15 cellular contexts compared by ENCODE assay signal in genomic region chr3:8095724-8096123, GRCh38.
DNase-seq lines count a peak whose midpoint lies in the region; ATAC-seq, FAIRE-seq and TF ChIP-seq lines count a peak whose summit lies in the region.
"Had no signal": no experiment of that assay in that cellular context is flagged by ENCODE, and none has a peak within 500 bp of the region (broad histone marks: within the 10 kb centered on the region; RNA-seq: fewer than 3 reads in every experiment).

No MANE protein-coding gene starts in this region.

- H3K18ac ChIP-seq in H9 (ENCODE audit: insufficient read length, low read depth, low read length), result no peak overlapping the region

- no peak overlapping the region for H3K23ac ChIP-seq in H9 (ENCODE audit: insufficient read length, low read depth, low read length)

- no peak overlapping the region for H3K4me2 ChIP-seq in A549
- H3K4me2 ChIP-seq in H9 (ENCODE audit: insufficient read depth, insufficient read length, low read length), result no peak overlapping the region

- no peak overlapping the region for H2BK120ac ChIP-seq in H9 (ENCODE audit: low read depth, low read length, poor library complexity, severe bottlenecking)

- no peak overlapping the region for H2AK5ac ChIP-seq in H9 (ENCODE audit: insufficient read length, low read length)

- no peaks in the 10 kb centered on the region for H3K4me1 ChIP-seq in A549
- H3K4me1 ChIP-seq in H9 (ENCODE audit: insufficient read depth, low read length), result no peaks in the 10 kb centered on the region; the same call in 1 of the 2 replicates
- H3K4me1 ChIP-seq: upper lobe of left lung had no signal

- no peak overlapping the region for H3T11ph ChIP-seq in H9 (ENCODE audit: low read length)

- FAIRE-seq in A549 (lab: Jason Lieb, UNC), result no peak
- FAIRE-seq: islet of Langerhans had no signal

- H3K4me3 Mint-ChIP-seq in H9 (no peak overlapping the region), T-helper 17 cell (no peak overlapping the region), T-cell (no peak overlapping the region)

- no peak overlapping the region for H3K4me3 ChIP-seq in A549
- H3K4me3 ChIP-seq: SK-N-MC, upper lobe of left lung had no signal

- H3K36me3 Mint-ChIP-seq in H9 (ENCODE audit: insufficient read depth in 1 of 3, low read depth in 3 of 3) (no peaks in the 10 kb centered on the region), T-helper 17 cell (ENCODE audit: low read depth) (no peaks in the 10 kb centered on the region), T-cell (no peaks in the 10 kb centered on the region)

- no peaks in the 10 kb centered on the region for H4K20me1 ChIP-seq in H9 (ENCODE audit: control insufficient read depth, insufficient read depth, insufficient read length)

- peaks cover 12 to 14% of the 10 kb centered on the region in 2 experiments for H3K4me1 Mint-ChIP-seq in H9
- peaks cover 5% of the 10 kb centered on the region for H3K4me1 Mint-ChIP-seq in T-helper 17 cell
- H3K4me1 Mint-ChIP-seq in T-cell, result peaks cover 0 to 6% (median 0%) of the 10 kb centered on the region in 3 donors

- no peaks in the 10 kb centered on the region for H3K27me3 Mint-ChIP-seq in H9 (ENCODE audit: low read depth)
- H3K27me3 Mint-ChIP-seq in T-helper 17 cell, result no peaks in the 10 kb centered on the region
- H3K27me3 Mint-ChIP-seq in T-cell, result no peaks in the 10 kb centered on the region

- no peak overlapping the region for H4K5ac ChIP-seq in H9 (ENCODE audit: insufficient read length, low read depth, low read length)

- no peak overlapping the region for H2BK5ac ChIP-seq in H9 (ENCODE audit: insufficient read length, low read length)

- H3K23me2 ChIP-seq in H9 (ENCODE audit: insufficient read length, low read depth, low read length, poor library complexity, severe bottlenecking), result no peaks in the 10 kb centered on the region

- no peaks in the 10 kb centered on the region for H3K9me3 ChIP-seq in A549
- H3K9me3 ChIP-seq in H9 (ENCODE audit: control insufficient read depth, low read depth, low read length), result no peaks in the 10 kb centered on the region
- no peaks in the 10 kb centered on the region for H3K9me3 ChIP-seq in T-helper 17 cell (ENCODE audit: control insufficient read depth, low read length, poor library complexity, severe bottlenecking)
- H3K9me3 ChIP-seq: upper lobe of left lung had no signal

- H3K79me1 ChIP-seq in H9 (ENCODE audit: insufficient read depth, low read depth, low read length, poor library complexity, severe bottlenecking), result no peaks in the 10 kb centered on the region

- ATAC-seq in A549 (peak; percentile 70 to 87; a peak in 5 of 6 replicates), T-helper 17 cell (no peak), T-cell (replicated peaks in 1 of 4) (no peak)
- ATAC-seq: activated CD4-positive, CD25-positive, alpha-beta regulatory T cell treated with anti-CD3 and anti-CD28 coated beads, Interleukin-2, amount 50 U/mL, for 24 hours had no signal

- H3K27ac Mint-ChIP-seq in H9 (peak overlapping the region in 1 of 3 experiments; percentile 4; a peak in 1 of 7 replicates), T-helper 17 cell (peak overlapping the region; percentile 82), T-cell (no peak overlapping the region)

- H2BK12ac ChIP-seq in H9 (ENCODE audit: insufficient read length, low read depth, low read length), result no peak overlapping the region

- 15% methylated on average over 5 of the region's 5 CpGs for WGBS in A549 (ENCODE audit: missing lambda C conversion rate)
- WGBS in H9 (ENCODE audit: extremely low coverage, insufficient read length, low lambda C conversion rate), result no CpG with 5 or more reads among the region's 5 CpGs

- H3K27ac ChIP-seq in A549 (no peak overlapping the region), H9 (ENCODE audit: insufficient read length, low read depth, low read length) (no peak overlapping the region)
- H3K27ac ChIP-seq: SK-N-MC, upper lobe of left lung had no signal

- POLR2A ChIA-PET in A549 (lab: Yijun Ruan, JAX) (no interaction called here), T-cell (lab: Charles Lee) (no interaction called here)

- H3K9me3 Mint-ChIP-seq in H9 (no peaks in the 10 kb centered on the region), T-cell (no peaks in the 10 kb centered on the region)

- CTCF ChIA-PET in A549 (lab: Yijun Ruan, JAX) (interaction anchor here (0.6 to 1.7 kb wide), 5 partner anchors 10 to 110 kb away, joined by 3 to 6 read pairs (median 4); no protein-coding TSS in a partner anchor), T-cell (lab: Charles Lee) (no interaction called here)

- peak overlapping the region; percentile 71 for H2AFZ ChIP-seq in H9 (ENCODE audit: low read length)

- TF ChIP-seq CTCF in A549 (IDR thresholded peaks at IDR 0.05) (no peak; the same call in 2 of the 3 replicates), H9 (conservative IDR thresholded peaks at IDR 0.05) (peak; percentile 51; the same call in 2 of the 3 replicates)

- no peaks in the 10 kb centered on the region for H3K79me2 ChIP-seq in H9 (ENCODE audit: insufficient read depth, low read length)

- no peak overlapping the region for H4K91ac ChIP-seq in H9 (ENCODE audit: insufficient read length, low read depth, low read length)

- TF ChIP-seq RAD21 in A549 (conservative IDR thresholded peaks at IDR 0.05 in 1 of 2, IDR thresholded peaks at IDR 0.05 in 1 of 2), result peak in 1 of 2 experiments; percentile 13; a peak in 1 of 5 replicates

- H3K4ac ChIP-seq in H9 (ENCODE audit: low read depth, low read length), result no peak overlapping the region

- H3K27me3 ChIP-seq in H9 (ENCODE audit: insufficient read depth, low read length), result no peaks in the 10 kb centered on the region
- H3K27me3 ChIP-seq: upper lobe of left lung had no signal

- TF ChIP-seq POLR2A in A549 (IDR thresholded peaks at IDR 0.05; ENCODE audit: low read length), result no peak

- H3K9ac ChIP-seq in H9 (ENCODE audit: extremely low read depth, insufficient read length, low read length), result no peak overlapping the region

- no peak for TF ChIP-seq EP300 in A549 (IDR thresholded peaks at IDR 0.05)

- H4K8ac ChIP-seq in H9 (replicated peaks; ENCODE audit: insufficient read length, low read depth, low read length), result no peak overlapping the region

- no peak overlapping the region for H3K56ac ChIP-seq in H9 (ENCODE audit: insufficient read length, low read depth, low read length)

- H2BK15ac ChIP-seq in H9 (ENCODE audit: low read depth, low read length), result no peak overlapping the region

- H3K14ac ChIP-seq in H9 (ENCODE audit: insufficient read depth, low read length), result no peak overlapping the region; the same call in 1 of the 2 replicates

- peak; percentile 6 to 30 for DNase-seq in A549 (ENCODE audit: low read depth in 1 of 2, low spot score in 1 of 2)
- DNase-seq in H9, result peak; percentile 81
- no peak for DNase-seq in T-helper 17 cell
- peak; percentile 55 for DNase-seq in iPS-NIHi11 (ENCODE audit: low spot score)
- no peak for DNase-seq in NCI-H1930 (lab: John Stamatoyannopoulos, UW)
- no peak for DNase-seq in stimulated activated CD4-positive, alpha-beta T cell treated with anti-CD3 and anti-CD28 coated beads, Interleukin-4, amount 100 ng/mL, for 1 hour
- no peak for DNase-seq in stimulated activated CD8-positive, alpha-beta memory T cell treated with anti-CD3 and anti-CD28 coated beads, Interleukin-4, amount 100 ng/mL, for 48 hours
- DNase-seq in T-cell, result no peak
- DNase-seq: NCI-H187; NK-92 treated with Interleukin-12 subunit alpha and Interleukin-12 subunit beta, amount 100 ng/mL, for 24 hours; stimulated activated CD4-positive, alpha-beta T cell treated with anti-CD3 and anti-CD28 coated beads, Interleukin-1b, Interleukin-23, amount 100 ng/mL, for 48 hours; upper lobe of left lung had no signal

- no peak overlapping the region for H2BK20ac ChIP-seq in H9 (ENCODE audit: low read depth, low read length, poor library complexity, severe bottlenecking)

TF ChIP-seq in A549, 52 proteins besides CTCF, POLR2A, EP300 and RAD21:
- TF ChIP-seq HOXA7 (CRISPR knock-in tag; IDR thresholded peaks at IDR 0.05), result no peak
- no peak for TF ChIP-seq SMC3 (IDR thresholded peaks at IDR 0.05)
- no peak for TF ChIP-seq MAX (IDR thresholded peaks at IDR 0.05)
- no peak for TF ChIP-seq POLR2AphosphoS2 (conservative IDR thresholded peaks at IDR 0.05; ENCODE audit: low read length)
- no peak for TF ChIP-seq FOSB (CRISPR knock-in tag; IDR thresholded peaks at IDR 0.05)
- TF ChIP-seq MAFK (IDR thresholded peaks at IDR 0.05; ENCODE audit: partially characterized antibody), result no peak
- no peak for TF ChIP-seq CBX2 (IDR thresholded peaks at IDR 0.05; ENCODE audit: borderline replicate concordance, low read depth)
- no peak for TF ChIP-seq RNF2 (IDR thresholded peaks at IDR 0.05; ENCODE audit: borderline replicate concordance, low read depth)
- no peak for TF ChIP-seq TP53 (CRISPR knock-in tag; IDR thresholded peaks at IDR 0.05)
- no peak for TF ChIP-seq MAZ (IDR thresholded peaks at IDR 0.05; ENCODE audit: borderline replicate concordance, low read depth, low read length)
- TF ChIP-seq, protein P1, sequence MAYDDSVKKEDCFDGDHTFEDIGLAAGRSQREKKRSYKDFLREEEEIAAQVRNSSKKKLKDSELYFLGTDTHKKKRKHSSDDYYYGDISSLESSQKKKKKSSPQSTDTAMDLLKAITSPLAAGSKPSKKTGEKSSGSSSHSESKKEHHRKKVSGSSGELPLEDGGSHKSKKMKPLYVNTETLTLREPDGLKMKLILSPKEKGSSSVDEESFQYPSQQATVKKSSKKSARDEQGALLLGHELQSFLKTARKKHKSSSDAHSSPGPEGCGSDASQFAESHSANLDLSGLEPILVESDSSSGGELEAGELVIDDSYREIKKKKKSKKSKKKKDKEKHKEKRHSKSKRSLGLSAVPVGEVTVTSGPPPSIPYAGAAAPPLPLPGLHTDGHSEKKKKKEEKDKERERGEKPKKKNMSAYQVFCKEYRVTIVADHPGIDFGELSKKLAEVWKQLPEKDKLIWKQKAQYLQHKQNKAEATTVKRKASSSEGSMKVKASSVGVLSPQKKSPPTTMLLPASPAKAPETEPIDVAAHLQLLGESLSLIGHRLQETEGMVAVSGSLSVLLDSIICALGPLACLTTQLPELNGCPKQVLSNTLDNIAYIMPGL (CRISPR knock-in tag; IDR thresholded peaks at IDR 0.05; ENCODE audit: borderline replicate concordance), result no peak
- TF ChIP-seq BHLHE40 (IDR thresholded peaks at IDR 0.05; ENCODE audit: low read depth, low read length), result no peak
- TF ChIP-seq RARB (CRISPR knock-in tag; IDR thresholded peaks at IDR 0.05), result no peak

Comparison
In these comparisons a context has a peak if more than half of its experiments do, and no peak if none do; other contexts are left out.
1. ATAC-seq: peak in A549 (2 of 2); none in T-helper 17 cell (single experiment) and T-cell (0 of 4).
2. DNase-seq: peak in A549 (2 of 2), H9 (single experiment) and iPS-NIHi11 (single experiment); none in T-helper 17 cell (0 of 3), NCI-H1930 (0 of 2), stimulated activated CD4-positive, alpha-beta T cell treated with anti-CD3 and anti-CD28 coated beads, Interleukin-4, amount 100 ng/mL, for 1 hour (single experiment), stimulated activated CD8-positive, alpha-beta memory T cell treated with anti-CD3 and anti-CD28 coated beads, Interleukin-4, amount 100 ng/mL, for 48 hours (single experiment) and T-cell (0 of 34).